Comparison of ENCODE assay signal across 15 cellular contexts in the genomic region with DNA sequence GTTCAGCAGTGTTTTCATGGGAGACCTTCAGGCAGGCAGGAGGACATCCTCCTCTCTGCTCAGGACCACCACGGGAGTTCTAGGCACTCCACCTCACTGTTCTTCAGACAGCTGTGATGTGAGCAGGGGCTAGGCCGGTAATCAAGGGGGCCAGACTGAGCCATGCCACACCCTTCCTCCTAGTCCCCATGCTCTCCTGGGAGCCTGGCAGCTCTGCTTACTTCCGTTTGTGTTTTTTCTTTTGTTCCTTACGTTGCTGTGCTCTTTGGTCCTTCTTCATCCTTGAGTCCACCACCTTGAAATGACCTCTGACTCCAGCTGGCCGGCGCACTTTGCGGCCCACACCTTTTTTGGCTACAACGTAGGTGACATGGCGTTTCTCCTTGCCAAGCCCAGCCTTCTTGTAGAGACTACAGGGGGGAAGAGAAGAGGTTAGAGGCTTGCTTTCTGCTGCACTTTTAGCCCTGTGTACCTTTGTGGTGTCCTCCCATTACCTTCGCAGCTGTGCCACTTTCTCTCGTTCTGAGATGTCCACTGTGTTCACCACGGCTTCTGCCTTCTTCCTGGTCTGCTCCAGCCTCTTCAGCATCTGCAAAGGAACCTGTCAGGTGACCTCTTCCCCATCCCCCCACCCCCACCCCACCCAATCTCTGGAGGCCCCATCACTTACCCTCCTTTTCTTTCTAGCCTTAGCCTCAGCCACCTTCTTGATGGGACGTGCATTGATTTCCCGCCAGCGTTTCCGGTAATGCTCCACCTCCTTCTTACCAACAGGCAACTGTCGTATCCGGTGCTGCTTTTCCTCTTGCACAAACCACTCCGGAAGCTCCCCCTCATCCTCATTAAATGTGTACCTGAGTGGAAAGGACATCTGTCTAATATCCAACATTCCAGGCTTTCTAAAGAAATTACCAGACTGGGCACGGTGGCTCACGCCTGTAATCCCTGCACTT. TPM values are rescaled to one million over a fixed set of nuclear protein-coding genes. Genes with fewer than 3 reads are reported as not detected.
A peak's percentile ranks its signal among the peaks of the same experiment; 100 is the strongest.
DNase-seq lines count a peak whose midpoint lies in the region; ATAC-seq, FAIRE-seq and TF ChIP-seq lines count a peak whose summit lies in the region.
"Had no signal": no experiment of that assay in that cellular context is flagged by ENCODE, and none has a peak within 500 bp of the region (broad histone marks: within the 10 kb centered on the region; RNA-seq: fewer than 3 reads in every experiment).

No MANE protein-coding gene starts in this region.

- 79% methylated on average over 21 of the region's 21 CpGs for WGBS in A549 (ENCODE audit: missing lambda C conversion rate)

- H3K4me1 Mint-ChIP-seq in IgD-negative memory B cell: peaks cover 6 to 24% (median 8%) of the 10 kb centered on the region in 3 donors
- peaks cover 27% of the 10 kb centered on the region for H3K4me1 Mint-ChIP-seq in activated naive CD8-positive, alpha-beta T cell treated with anti-CD3 and anti-CD28 coated beads for 36 hours

- H3K4me1 ChIP-seq in A549: peaks cover 24% of the 10 kb centered on the region

- H3K4me3 ChIP-seq in A549: no peak overlapping the region

- H3K4me2 ChIP-seq in A549: peak overlapping the region; percentile 48

- CTCF ChIA-PET in A549 (lab: Yijun Ruan, JAX): interaction anchor here (1.0 to 5.7 kb wide), 9 partner anchors 7 to 55 kb away, joined by 3 to 33 read pairs (median 10); a partner anchor contains a TSS

- TF ChIP-seq CTCF in A549 (IDR thresholded peaks at IDR 0.05): no peak

- POLR2A ChIA-PET in A549 (lab: Yijun Ruan, JAX): interaction anchor here (2.2 kb wide), 1 partner anchor 7 kb away, joined by 6 read pairs; a partner anchor contains a TSS

- H3K4me3 Mint-ChIP-seq in IgD-negative memory B cell: peak overlapping the region in 2 of 4 donors; percentile 20 to 72
- no peak overlapping the region for H3K4me3 Mint-ChIP-seq in activated naive CD8-positive, alpha-beta T cell treated with anti-CD3 and anti-CD28 coated beads for 36 hours

- no peak for FAIRE-seq in A549 (lab: Jason Lieb, UNC)
- FAIRE-seq: colon, GM19239 had no signal

- no peak for TF ChIP-seq POLR2A in A549 (IDR thresholded peaks at IDR 0.05; ENCODE audit: low read length)

- no peaks in the 10 kb centered on the region for H3K9me3 Mint-ChIP-seq in IgD-negative memory B cell
- no peaks in the 10 kb centered on the region for H3K9me3 Mint-ChIP-seq in activated naive CD8-positive, alpha-beta T cell treated with anti-CD3 and anti-CD28 coated beads for 36 hours

- DNase-seq in A549 (ENCODE audit: low read depth in 1 of 2, low spot score in 1 of 2) (no peak), left lobe of liver (ENCODE audit: low spot score) (no peak), T1000 (lab: John Stamatoyannopoulos, UW) (no peak), germinal center (ENCODE audit: low spot score) (no peak), NCI-H82 (lab: John Stamatoyannopoulos, UW) (no peak), DMS153 treated with DMSO at 0.1 percent for 48 hours (lab: John Stamatoyannopoulos, UW; ENCODE audit: unreplicated experiment) (no peak)
- DNase-seq in activated naive CD8-positive, alpha-beta T cell treated with anti-CD3 and anti-CD28 coated beads for 36 hours: no peak
- DNase-seq: activated effector memory CD4-positive, alpha-beta T cell treated with anti-CD3 and anti-CD28 coated beads, Interleukin-2, amount 50 U/mL, for 16 hours; GOT3; KBM-7; trophoblast cell had no signal

- H3K27ac Mint-ChIP-seq in IgD-negative memory B cell: peak overlapping the region; percentile 5 to 76 (median 66)
- H3K27ac Mint-ChIP-seq in activated naive CD8-positive, alpha-beta T cell treated with anti-CD3 and anti-CD28 coated beads for 36 hours: peak overlapping the region; percentile 63

- TF ChIP-seq EP300 in A549 (IDR thresholded peaks at IDR 0.05): no peak

- no peaks in the 10 kb centered on the region for H3K27me3 Mint-ChIP-seq in IgD-negative memory B cell
- no peaks in the 10 kb centered on the region for H3K27me3 Mint-ChIP-seq in activated naive CD8-positive, alpha-beta T cell treated with anti-CD3 and anti-CD28 coated beads for 36 hours

- H3K9me3 ChIP-seq in A549: no peaks in the 10 kb centered on the region

- peak overlapping the region in 1 of 2 experiments; percentile 72; a peak in 4 of 6 replicates for H3K27ac ChIP-seq in A549
- H3K27ac ChIP-seq: C4-2B had no signal

- ATAC-seq in A549: peak; percentile 14 to 44; a peak in 5 of 6 replicates
- peak; percentile 34 for ATAC-seq in left lobe of liver

- TF ChIP-seq RAD21 in A549 (conservative IDR thresholded peaks at IDR 0.05 in 1 of 2, IDR thresholded peaks at IDR 0.05 in 1 of 2): no peak

- H3K36me3 Mint-ChIP-seq in IgD-negative memory B cell: peaks cover 2% of the 10 kb centered on the region
- peaks cover 56% of the 10 kb centered on the region for H3K36me3 Mint-ChIP-seq in activated naive CD8-positive, alpha-beta T cell treated with anti-CD3 and anti-CD28 coated beads for 36 hours

TF ChIP-seq in A549, 52 proteins besides CTCF, POLR2A, EP300 and RAD21:
- TF ChIP-seq JUN (IDR thresholded peaks at IDR 0.05) (peak in 1 of 2 experiments; percentile 20; a peak in 1 of 5 replicates), NR3C1 (IDR thresholded peaks at IDR 0.05) (no peak)

RNA-seq across cellular contexts. Expression of a gene that starts 7.4 kb away (rescaled TPM):
- 222 and 303 TPM in 2 replicates for polyA plus RNA-seq in A549 (2011; rRNA removed)
- 297 and 348 TPM in 2 replicates for polyA plus RNA-seq in A549 (2012; cell fraction: cytosol; rRNA removed)
- polyA plus RNA-seq in A549 (2012; cell fraction: nucleus; rRNA removed): 173 and 210 TPM in 2 replicates
- polyA plus RNA-seq in A549 (2017; fragmentation: RNase III; extraction: RNeasy Plus Mini Kit Qiagen cat#74134 plus additional on column Dnase treatment): 399 to 406 TPM (median 399 TPM) in 3 replicates
- polyA minus RNA-seq in A549 (2011; rRNA and poly(A)+ RNA removed): 234 and 240 TPM in 2 replicates
- polyA plus RNA-seq in IgD-negative memory B cell: 139 TPM
- 100 to 1,000 TPM; 178 to 187 TPM for total RNA-seq in activated naive CD8-positive, alpha-beta T cell treated with anti-CD3 and anti-CD28 coated beads for 36 hours
- 67.0 TPM for total RNA-seq in left lobe of liver

RNA-seq across cellular contexts. Expression of a gene that starts 7.6 kb away (rescaled TPM):
- polyA plus RNA-seq in A549 (2011; rRNA removed) (62.6 and 74.5 TPM in 2 replicates), A549 (2017; fragmentation: RNase III; extraction: RNeasy Plus Mini Kit Qiagen cat#74134 plus additional on column Dnase treatment) (95.7 to 104 TPM (median 98.6 TPM) in 3 replicates), IgD-negative memory B cell (28.7 TPM)
- 54.7 and 62.3 TPM in 2 replicates for polyA plus RNA-seq in A549 (2012; cell fraction: cytosol; rRNA removed)
- polyA plus RNA-seq in A549 (2012; cell fraction: nucleus; rRNA removed): 82.3 and 82.7 TPM in 2 replicates
- 92.7 and 119 TPM in 2 replicates for polyA minus RNA-seq in A549 (2011; rRNA and poly(A)+ RNA removed)
- 10 to 100 TPM; 91.2 to 91.5 TPM for total RNA-seq in activated naive CD8-positive, alpha-beta T cell treated with anti-CD3 and anti-CD28 coated beads for 36 hours
- total RNA-seq in left lobe of liver: 16.3 TPM

RNA-seq across cellular contexts. Expression of a gene that starts 22.6 kb away (rescaled TPM):
- polyA plus RNA-seq in A549 (2011; rRNA removed) (52.7 and 61.9 TPM in 2 replicates), A549 (2017; fragmentation: RNase III; extraction: RNeasy Plus Mini Kit Qiagen cat#74134 plus additional on column Dnase treatment) (37.5 to 40.4 TPM (median 39.8 TPM) in 3 replicates), IgD-negative memory B cell (96.1 TPM)
- 54.2 and 62.9 TPM in 2 replicates for polyA plus RNA-seq in A549 (2012; cell fraction: cytosol; rRNA removed)
- polyA plus RNA-seq in A549 (2012; cell fraction: nucleus; rRNA removed): 76.0 and 84.7 TPM in 2 replicates
- polyA minus RNA-seq in A549 (2011; rRNA and poly(A)+ RNA removed): 94.7 and 102 TPM in 2 replicates
- 10 to 100 TPM; 91.6 to 93.5 TPM for total RNA-seq in activated naive CD8-positive, alpha-beta T cell treated with anti-CD3 and anti-CD28 coated beads for 36 hours
- total RNA-seq in left lobe of liver: 73.9 TPM

RNA-seq across cellular contexts. Expression of a gene that starts 45.9 kb away (rescaled TPM):
- 249 and 262 TPM in 2 replicates for polyA plus RNA-seq in A549 (2011; rRNA removed)
- 66.1 and 76.8 TPM in 2 replicates for polyA plus RNA-seq in A549 (2012; cell fraction: cytosol; rRNA removed)
- polyA plus RNA-seq in A549 (2012; cell fraction: nucleus; rRNA removed): 86.7 and 129 TPM in 2 replicates
- polyA plus RNA-seq in A549 (2017; fragmentation: RNase III; extraction: RNeasy Plus Mini Kit Qiagen cat#74134 plus additional on column Dnase treatment): 124 to 137 TPM (median 126 TPM) in 3 replicates
- 74.8 and 77.9 TPM in 2 replicates for polyA minus RNA-seq in A549 (2011; rRNA and poly(A)+ RNA removed)
- 16.2 TPM for polyA plus RNA-seq in IgD-negative memory B cell
- total RNA-seq in activated naive CD8-positive, alpha-beta T cell treated with anti-CD3 and anti-CD28 coated beads for 36 hours: 100 to 1,000 TPM; 105 to 107 TPM
- total RNA-seq in left lobe of liver: 33.6 TPM

RNA-seq across cellular contexts. Expression of a gene that starts 46.5 kb away (rescaled TPM):
- polyA plus RNA-seq in A549 (2011; rRNA removed) (135 and 163 TPM in 2 replicates), A549 (2017; fragmentation: RNase III; extraction: RNeasy Plus Mini Kit Qiagen cat#74134 plus additional on column Dnase treatment) (136 to 141 TPM (median 139 TPM) in 3 replicates), IgD-negative memory B cell (36.7 TPM)
- polyA plus RNA-seq in A549 (2012; cell fraction: cytosol; rRNA removed): 37.3 and 46.3 TPM in 2 replicates
- polyA plus RNA-seq in A549 (2012; cell fraction: nucleus; rRNA removed): 28.2 and 30.7 TPM in 2 replicates
- 40.9 and 48.1 TPM in 2 replicates for polyA minus RNA-seq in A549 (2011; rRNA and poly(A)+ RNA removed)
- total RNA-seq in activated naive CD8-positive, alpha-beta T cell treated with anti-CD3 and anti-CD28 coated beads for 36 hours: 10 to 100 TPM; 91.6 to 93.5 TPM
- 65.2 TPM for total RNA-seq in left lobe of liver
